Comparison of ENCODE assay signal across 8 cellular contexts in the genomic region with DNA sequence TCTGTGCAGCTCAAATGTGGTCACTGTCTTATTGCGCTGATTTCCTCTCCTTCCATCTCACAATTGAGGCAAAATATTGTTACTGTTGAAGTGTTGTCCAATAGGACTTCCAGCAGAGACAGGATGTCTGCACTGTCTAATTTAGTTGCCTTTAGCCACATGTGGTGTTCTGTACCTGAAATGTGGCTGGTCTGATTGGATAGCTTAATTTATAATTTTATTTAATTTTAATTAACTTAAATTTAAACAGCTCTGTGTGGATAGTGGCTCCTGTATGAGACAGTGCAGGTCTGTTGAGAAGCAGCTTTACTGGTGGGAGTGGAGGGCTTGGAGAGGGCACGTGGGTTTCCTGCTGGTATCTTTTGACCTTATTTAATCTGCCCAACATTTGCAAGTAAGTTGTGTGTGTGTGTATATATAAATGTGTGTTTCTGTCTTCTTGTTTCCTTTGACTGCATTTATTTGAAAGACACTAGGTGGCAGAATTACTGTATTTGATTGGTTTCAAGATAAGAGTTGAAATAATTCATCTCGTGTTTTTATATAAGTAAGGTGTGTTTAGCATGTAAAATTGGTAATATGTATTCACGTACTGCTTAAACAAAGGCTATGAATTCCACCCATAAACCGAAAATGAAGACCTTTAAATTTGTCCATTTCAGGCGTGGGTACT. TPM values are rescaled to one million over a fixed set of nuclear protein-coding genes. Genes with fewer than 3 reads are reported as not detected.
DNase-seq lines count a peak whose midpoint lies in the region; ATAC-seq and TF ChIP-seq lines count a peak whose summit lies in the region.

No MANE protein-coding gene starts in this region.

- no peaks in the 10 kb centered on the region for H3K27me3 Mint-ChIP-seq in CD4-positive, alpha-beta T cell

- peaks cover 49% of the 10 kb centered on the region for H3K36me3 Mint-ChIP-seq in CD4-positive, alpha-beta T cell (ENCODE audit: low read depth)

- POLR2A ChIA-PET in CD4-positive, alpha-beta T cell (lab: Charles Lee), result interaction anchor here (1.6 kb wide), 1 partner anchor 8 kb away, joined by 5 read pairs; no protein-coding TSS in a partner anchor

- no peak for DNase-seq in CD4-positive, alpha-beta T cell
- peak; percentile 13 for DNase-seq in KBM-7
- peak in 1 of 7 donors; percentile 39 for DNase-seq in adrenal gland
- DNase-seq in left colon, result no peak
- no peak for DNase-seq in DMS79 (lab: John Stamatoyannopoulos, UW)
- DNase-seq in sigmoid colon, result no peak
- DNase-seq in AG08396 (ENCODE audit: low spot score), result no peak

- ATAC-seq in CD4-positive, alpha-beta T cell (ENCODE audit: poor library complexity), result peak; percentile 38
- ATAC-seq in left colon, result peak; percentile 42
- no peak for ATAC-seq in HG02840 (IDR thresholded peaks at IDR 0.05; ENCODE audit: low FRiP score, unreplicated experiment)

- no peak overlapping the region for H3K27ac ChIP-seq in CD4-positive, alpha-beta T cell (ENCODE audit: low read depth, low read length)
- no peak overlapping the region for H3K27ac ChIP-seq in adrenal gland
- H3K27ac ChIP-seq in sigmoid colon, result no peak overlapping the region

- H3K9me3 ChIP-seq in CD4-positive, alpha-beta T cell (ENCODE audit: control insufficient read depth, low read length), result no peaks in the 10 kb centered on the region
- H3K9me3 ChIP-seq in adrenal gland (replicated peaks in 1 of 3), result no peaks in the 10 kb centered on the region
- H3K9me3 ChIP-seq in sigmoid colon, result no peaks in the 10 kb centered on the region

- TF ChIP-seq EP300 in sigmoid colon (IDR thresholded peaks at IDR 0.05), result no peak

- H3K4me1 Mint-ChIP-seq in CD4-positive, alpha-beta T cell (ENCODE audit: low read depth), result peaks cover 58% of the 10 kb centered on the region

- H3K27me3 ChIP-seq in CD4-positive, alpha-beta T cell (ENCODE audit: control insufficient read depth, insufficient read depth, low read length), result no peaks in the 10 kb centered on the region
- H3K27me3 ChIP-seq in adrenal gland (no peaks in the 10 kb centered on the region), sigmoid colon (no peaks in the 10 kb centered on the region)

- CTCF ChIA-PET in CD4-positive, alpha-beta T cell (lab: Charles Lee), result interaction anchor here (0.8 kb wide), 1 partner anchor 10 kb away, joined by 7 read pairs; no protein-coding TSS in a partner anchor

- H3K4me1 ChIP-seq in adrenal gland (replicated peaks in 1 of 2) (peaks cover 0 to 3% of the 10 kb centered on the region in 2 donors), sigmoid colon (no peaks in the 10 kb centered on the region)

- no peaks in the 10 kb centered on the region for H3K9me3 Mint-ChIP-seq in CD4-positive, alpha-beta T cell

- no peak for TF ChIP-seq POLR2A in adrenal gland (IDR thresholded peaks at IDR 0.05)
- no peak for TF ChIP-seq POLR2A in sigmoid colon (IDR thresholded peaks at IDR 0.05)

- intact Hi-C loops in CD4-positive, alpha-beta T cell (cut with DNase I, micrococcal nuclease), result loop anchor here (1.0 to 10.0 kb wide), 8 partner anchors 9 to 691 kb away; no protein-coding TSS in a partner anchor
- intact Hi-C loops in adrenal gland (cut with DNase I), result loop anchor here in 1 of 2 donors (10.0 kb wide), 1 partner anchor 251 kb away; a partner anchor contains a TSS
- intact Hi-C loops in left colon (cut with DNase I, micrococcal nuclease), result no loop called here
- intact Hi-C loops in sigmoid colon (cut with DNase I), result no loop called here

- peak overlapping the region; percentile 16 for H3K4me3 Mint-ChIP-seq in CD4-positive, alpha-beta T cell

- peak; percentile 70 for TF ChIP-seq CTCF in CD4-positive, alpha-beta T cell (IDR thresholded peaks at IDR 0.05)
- TF ChIP-seq CTCF in adrenal gland (IDR thresholded peaks at IDR 0.05), result peak; percentile 8 to 50 (median 28)
- TF ChIP-seq CTCF in sigmoid colon (IDR thresholded peaks at IDR 0.05), result peak in 1 of 4 experiments; percentile 16

- no peak overlapping the region for H3K4me3 ChIP-seq in adrenal gland
- no peak overlapping the region for H3K4me3 ChIP-seq in sigmoid colon

- WGBS in adrenal gland, 4 donors, result 64 to 70% (median 67%) methylated on average over 6 of the region's 6 CpGs
- WGBS in sigmoid colon, 2 donors, result 47 to 61% methylated on average over 6 of the region's 6 CpGs

- H3K36me3 ChIP-seq in adrenal gland (replicated peaks in 1 of 2) (peaks cover 0 to 15% of the 10 kb centered on the region in 2 donors), sigmoid colon (peaks cover 12 to 63% (median 17%) of the 10 kb centered on the region in 4 donors)

- in situ Hi-C loops in KBM-7 (cut with MboI; ENCODE audit: low pct_unique_long_range_greater_than_20kb, low sequenced_read_pairs), result no loop called here

- H3K27ac Mint-ChIP-seq in CD4-positive, alpha-beta T cell, result peak overlapping the region; percentile 9

RNA-seq across cellular contexts. Expression of a gene that starts 55.3 kb away (rescaled TPM):
- under 1 TPM; 0.67 to 0.74 TPM for total RNA-seq in CD4-positive, alpha-beta T cell
- total RNA-seq in adrenal gland (1 to 10 TPM in 1 of 8 donors, under 1 TPM in 6, not detected in 1; 0.28 to 3.0 (median 0.46) TPM), left colon (under 1 TPM; 0.73 to 0.82 TPM), sigmoid colon (1 to 10 TPM in 2 of 4 donors, under 1 TPM in 2; 0.16 to 1.2 (median 0.73) TPM)
- polyA plus RNA-seq in adrenal gland (1 to 10 TPM in 1 of 3 donors, under 1 TPM in 2; 0.05 to 1.1 (median 0.24) TPM), sigmoid colon (under 1 TPM in 2 of 3 donors, not detected in 1; under 0.01 to 0.44 TPM)

Comparison
In these comparisons a context has a peak if more than half of its experiments do, and no peak if none do; other contexts are left out.
1. intact Hi-C loops: an anchor here in CD4-positive, alpha-beta T cell (1.0 to 10.0 kb wide); none called in left colon and sigmoid colon.